In genomic region chr15:101267320-101268104, GRCh38 we compare ENCODE assay signal across 10 cellular contexts. TPM values are rescaled to one million over a fixed set of nuclear protein-coding genes. Genes with fewer than 3 reads are reported as not detected.
DNase-seq lines count a peak whose midpoint lies in the region; ATAC-seq and TF ChIP-seq lines count a peak whose summit lies in the region.
"Had no signal": no experiment of that assay in that cellular context is flagged by ENCODE, and none has a peak within 500 bp of the region (broad histone marks: within the 10 kb centered on the region; RNA-seq: fewer than 3 reads in every experiment).

No MANE protein-coding gene starts in this region.

- no peaks in the 10 kb centered on the region for H3K9me3 Mint-ChIP-seq in stimulated activated naive B cell treated with anti-CD40 and anti-IgM and Interleukin-4, amounts not matched to agents 10 μg/mL and 1 μg/mL and 100 μg/mL, for 72 hours
- H3K9me3 Mint-ChIP-seq in activated T-cell treated with anti-CD3 and anti-CD28 coated beads, Interleukin-2, amount 50 U/mL, for 4 hours: no peaks in the 10 kb centered on the region
- H3K9me3 Mint-ChIP-seq: activated T-cell treated with anti-CD3 and anti-CD28 coated beads, Interleukin-2, amount 50 U/mL, for 72 hours had no signal

- ATAC-seq in RWPE2 (ENCODE audit: low read depth): peak; percentile 40
- ATAC-seq in GM18867 (IDR thresholded peaks at IDR 0.05; ENCODE audit: unreplicated experiment): no peak
- no peak for ATAC-seq in HG03442 (IDR thresholded peaks at IDR 0.05; ENCODE audit: unreplicated experiment)
- no peak for ATAC-seq in stimulated activated naive B cell treated with anti-CD40 and anti-IgM and Interleukin-4, amounts not matched to agents 10 μg/mL and 1 μg/mL and 100 μg/mL, for 72 hours (replicated peaks)
- ATAC-seq in activated T-cell treated with anti-CD3 and anti-CD28 coated beads, Interleukin-2, amount 50 U/mL, for 4 hours: no peak
- ATAC-seq: activated T-cell treated with anti-CD3 and anti-CD28 coated beads, Interleukin-2, amount 50 U/mL, for 72 hours had no signal

- no peak for TF ChIP-seq CTCF in RWPE2 (IDR thresholded peaks at IDR 0.05; ENCODE audit: poor library complexity, severe bottlenecking)
- TF ChIP-seq CTCF in foreskin fibroblast (IDR thresholded peaks at IDR 0.05; ENCODE audit: low read depth, low read length): no peak

- peaks cover 0 to 3% of the 10 kb centered on the region in 2 donors for H3K4me1 Mint-ChIP-seq in stimulated activated naive B cell treated with anti-CD40 and anti-IgM and Interleukin-4, amounts not matched to agents 10 μg/mL and 1 μg/mL and 100 μg/mL, for 72 hours
- H3K4me1 Mint-ChIP-seq in activated T-cell treated with anti-CD3 and anti-CD28 coated beads, Interleukin-2, amount 50 U/mL, for 4 hours (ENCODE audit: low read depth): no peaks in the 10 kb centered on the region

- H3K36me3 ChIP-seq in RWPE2 (ENCODE audit: low read depth): peaks cover 28% of the 10 kb centered on the region

- no peak overlapping the region for H3K27ac Mint-ChIP-seq in stimulated activated naive B cell treated with anti-CD40 and anti-IgM and Interleukin-4, amounts not matched to agents 10 μg/mL and 1 μg/mL and 100 μg/mL, for 72 hours
- H3K27ac Mint-ChIP-seq: activated T-cell treated with anti-CD3 and anti-CD28 coated beads, Interleukin-2, amount 50 U/mL, for 72 hours had no signal

- no peaks in the 10 kb centered on the region for H3K27me3 ChIP-seq in RWPE2 (ENCODE audit: insufficient read depth, poor library complexity, severe bottlenecking)

- H3K4me3 ChIP-seq in RWPE2 (ENCODE audit: severe bottlenecking) (no peak overlapping the region), foreskin fibroblast (ENCODE audit: low read depth in 1 of 2, low read length in 2 of 2) (peak overlapping the region in 1 of 2 donors; percentile 13)

- DNase-seq in Ammon's horn (ENCODE audit: low spot score) (peak; percentile 62), RWPE2 (ENCODE audit: low spot score) (no peak), foreskin fibroblast (peak; percentile 89 to 92), pons (ENCODE audit: low spot score) (peak; percentile 85)
- no peak for DNase-seq in stimulated activated naive B cell treated with anti-CD40 and anti-IgM and Interleukin-4, amounts not matched to agents 10 μg/mL and 1 μg/mL and 100 μg/mL, for 72 hours
- no peak for DNase-seq in activated T-cell treated with anti-CD3 and anti-CD28 coated beads, Interleukin-2, amount 50 U/mL, for 4 hours
- DNase-seq: activated T-cell treated with anti-CD3 and anti-CD28 coated beads, Interleukin-2, amount 50 U/mL, for 72 hours; OCI-M1 had no signal

- peaks cover 18 to 28% of the 10 kb centered on the region in 2 donors for H3K36me3 Mint-ChIP-seq in stimulated activated naive B cell treated with anti-CD40 and anti-IgM and Interleukin-4, amounts not matched to agents 10 μg/mL and 1 μg/mL and 100 μg/mL, for 72 hours
- peaks cover 24% of the 10 kb centered on the region for H3K36me3 Mint-ChIP-seq in activated T-cell treated with anti-CD3 and anti-CD28 coated beads, Interleukin-2, amount 50 U/mL, for 4 hours (ENCODE audit: insufficient read depth)

- no peaks in the 10 kb centered on the region for H3K9me3 ChIP-seq in RWPE2 (ENCODE audit: severe bottlenecking)

- H3K4me3 Mint-ChIP-seq in stimulated activated naive B cell treated with anti-CD40 and anti-IgM and Interleukin-4, amounts not matched to agents 10 μg/mL and 1 μg/mL and 100 μg/mL, for 72 hours: no peak overlapping the region
- no peak overlapping the region for H3K4me3 Mint-ChIP-seq in activated T-cell treated with anti-CD3 and anti-CD28 coated beads, Interleukin-2, amount 50 U/mL, for 4 hours
- H3K4me3 Mint-ChIP-seq: activated T-cell treated with anti-CD3 and anti-CD28 coated beads, Interleukin-2, amount 50 U/mL, for 72 hours had no signal

- H3K4me1 ChIP-seq in RWPE2 (ENCODE audit: insufficient read depth, poor library complexity, severe bottlenecking): no peaks in the 10 kb centered on the region

- H3K27me3 Mint-ChIP-seq in stimulated activated naive B cell treated with anti-CD40 and anti-IgM and Interleukin-4, amounts not matched to agents 10 μg/mL and 1 μg/mL and 100 μg/mL, for 72 hours: peaks cover 0 to 3% of the 10 kb centered on the region in 2 donors
- H3K27me3 Mint-ChIP-seq in activated T-cell treated with anti-CD3 and anti-CD28 coated beads, Interleukin-2, amount 50 U/mL, for 4 hours (ENCODE audit: low read depth): no peaks in the 10 kb centered on the region

- no peak overlapping the region for H3K27ac ChIP-seq in RWPE2 (ENCODE audit: poor library complexity, severe bottlenecking)

RNA-seq across cellular contexts. Expression of gene SELENOS, which starts 9.8 kb away (rescaled TPM):
- 10 to 100 TPM; 51.8 to 68.1 (median 55.2) TPM for total RNA-seq in activated T-cell treated with anti-CD3 and anti-CD28 coated beads, Interleukin-2, amount 50 U/mL, for 4 hours

RNA-seq across cellular contexts. Expression of gene CHSY1, which starts 15.7 kb away (rescaled TPM):
- total RNA-seq in activated T-cell treated with anti-CD3 and anti-CD28 coated beads, Interleukin-2, amount 50 U/mL, for 4 hours: 10 to 100 TPM; 79.7 to 94.4 (median 88.0) TPM

RNA-seq across cellular contexts. Expression of gene SNRPA1, which starts 27.5 kb away (rescaled TPM):
- 100 to 1,000 TPM; 229 to 264 (median 233) TPM for total RNA-seq in activated T-cell treated with anti-CD3 and anti-CD28 coated beads, Interleukin-2, amount 50 U/mL, for 4 hours

Comparison
In these comparisons a context has a peak if more than half of its experiments do, and no peak if none do; other contexts are left out.
1. DNase-seq: peak in Ammon's horn (single experiment), foreskin fibroblast (2 of 2) and pons (single experiment); none in RWPE2 (single experiment), stimulated activated naive B cell treated with anti-CD40 and anti-IgM and Interleukin-4, amounts not matched to agents 10 μg/mL and 1 μg/mL and 100 μg/mL, for 72 hours (single experiment) and activated T-cell treated with anti-CD3 and anti-CD28 coated beads, Interleukin-2, amount 50 U/mL, for 4 hours (single experiment).